35 cellular contexts compared by ENCODE assay signal in the genomic region with DNA sequence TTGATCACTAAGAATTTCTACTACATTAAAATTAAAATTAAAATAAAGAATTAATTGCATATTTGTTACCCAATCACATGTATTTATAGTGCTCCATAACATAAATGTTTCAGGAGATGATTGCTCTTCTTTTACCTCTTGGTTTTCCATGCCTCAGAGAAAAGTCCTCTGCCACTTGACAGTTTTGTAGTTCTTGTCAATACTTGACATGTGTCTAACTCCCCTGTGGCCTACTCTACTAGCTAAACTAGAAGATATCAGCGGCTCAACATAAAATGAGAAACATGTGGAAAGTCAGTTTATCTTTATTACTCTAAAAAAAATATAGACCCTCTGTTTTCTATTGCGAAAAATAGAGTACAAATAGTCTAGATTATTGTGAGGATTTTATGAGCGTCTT.
"Had no signal": no experiment of that assay in that cellular context is flagged by ENCODE, and none has a peak within 500 bp of the region (broad histone marks: within the 10 kb centered on the region; RNA-seq: fewer than 3 reads in every experiment).

No MANE protein-coding gene starts in this region.

- H3K36me3 ChIP-seq: MG63 had no signal

- H3K27me3 ChIP-seq: MG63 had no signal

- H3K4me3 ChIP-seq: MG63 had no signal

- DNase-seq: Karpas-422, Kasumi-1, MG63, MM.1S, MV-4-11, NCI-H1048, NCI-H1092, NCI-H1092 treated with DMSO at 0.1 percent for 48 hours, NCI-H1105, NCI-H1105 treated with DMSO at 0.1 percent for 48 hours, NCI-H1417, NCI-H1417 treated with DMSO at 0.1 percent for 48 hours, NCI-H1436, NCI-H1436 treated with DMSO at 0.1 percent for 48 hours, NCI-H146, NCI-H1694, NCI-H1694 treated with DMSO at 0.1 percent for 48 hours, NCI-H187, NCI-H187 treated with DMSO at 0.1 percent for 48 hours, NCI-H1930, NCI-H2029, NCI-H2029 treated with DMSO at 0.1 percent for 48 hours, NCI-H2081, NCI-H2081 treated with DMSO at 0.1 percent for 48 hours, NCI-H2107, NCI-H2171, NCI-H2171 treated with DMSO at 0.1 percent for 48 hours, NCI-H2227 treated with DMSO at 0.1 percent for 48 hours, NCI-H226, NCI-H345, NCI-H446, NCI-H446 treated with DMSO at 0.1 percent for 48 hours, NCI-H510A, NCI-H510A treated with DMSO at 0.1 percent for 48 hours, NCI-H524 had no signal

- H3K9me3 ChIP-seq: MG63 had no signal
